Comparison of ENCODE assay signal across 16 cellular contexts in the genomic region with DNA sequence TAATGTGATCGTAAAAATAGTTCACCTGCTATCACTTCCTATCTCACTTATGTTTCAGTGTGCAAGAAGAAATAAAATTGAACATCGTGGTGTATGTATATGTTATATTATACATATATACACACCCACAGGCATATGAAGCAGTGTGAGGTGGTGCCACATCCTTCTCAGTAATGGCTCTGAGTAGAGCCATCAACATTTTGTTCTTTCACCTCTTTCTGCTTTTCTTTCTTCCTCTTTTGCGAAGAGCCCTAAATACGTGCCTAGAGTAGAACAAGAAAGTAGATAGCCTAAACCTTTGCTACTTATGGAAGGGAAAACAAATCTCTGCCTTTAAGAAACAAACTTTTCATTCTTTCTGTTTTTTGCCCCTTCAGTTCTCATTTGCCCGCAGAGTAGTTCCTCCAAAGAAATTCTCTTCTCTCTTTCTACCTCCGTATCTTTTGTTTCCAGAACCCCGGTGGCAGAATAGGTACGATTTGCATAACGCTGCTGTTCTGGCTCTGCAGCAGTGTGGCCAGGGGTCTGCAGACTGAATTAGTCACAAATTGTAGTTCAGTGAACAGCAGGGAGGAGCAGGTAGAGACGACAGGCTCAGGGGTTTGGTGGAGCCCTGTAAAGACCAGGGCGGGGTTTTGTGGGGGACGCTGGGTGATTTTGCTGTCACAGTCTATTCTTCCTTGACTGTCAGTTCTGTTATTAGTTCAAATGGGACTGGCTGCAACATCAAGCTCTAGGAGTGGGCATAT. TPM values are rescaled to one million over a fixed set of nuclear protein-coding genes. Genes with fewer than 3 reads are reported as not detected.
DNase-seq lines count a peak whose midpoint lies in the region; ATAC-seq, FAIRE-seq and TF ChIP-seq lines count a peak whose summit lies in the region.
"Had no signal": no experiment of that assay in that cellular context is flagged by ENCODE, and none has a peak within 500 bp of the region (broad histone marks: within the 10 kb centered on the region; RNA-seq: fewer than 3 reads in every experiment).

No MANE protein-coding gene starts in this region.

- no peaks in the 10 kb centered on the region for H3K23me2 ChIP-seq in H1 (ENCODE audit: low read depth, low read length)

- 46% methylated on average over 12 of the region's 12 CpGs; no CpG with 5 or more reads in 1 of the 2 experiments for WGBS in H1 (ENCODE audit: extremely low coverage in 1 of 2, insufficient coverage in 1 of 2, insufficient read length in 1 of 2, insufficient replicate concordance in 2 of 2, low coverage in 1 of 2, low lambda C conversion rate in 2 of 2, missing lambda C conversion rate in 1 of 2), 2 experiments

- H3K14ac ChIP-seq in H1 (ENCODE audit: insufficient read length), result no peak overlapping the region

- no peak; a peak in 1 of 4 replicates for TF ChIP-seq RAD21 in H1 (IDR thresholded peaks at IDR 0.05 in 1 of 2, conservative IDR thresholded peaks at IDR 0.05 in 1 of 2; ENCODE audit: low read depth in 2 of 2, low read length in 2 of 2)

- H3K9me3 ChIP-seq in HUES48 (ENCODE audit: control insufficient read depth, insufficient read depth, low read length) (peaks cover 6% of the 10 kb centered on the region), H1 (ENCODE audit: insufficient read depth in 2 of 2, low read depth in 1 of 2, low read length in 1 of 2) (peaks cover 6 to 7% of the 10 kb centered on the region in 2 experiments; a peak in 2 of 4 replicates)
- H3K9me3 ChIP-seq in naive thymus-derived CD4-positive, alpha-beta T cell (ENCODE audit: control insufficient read depth in 2 of 3, low read length in 3 of 3), result no peaks in the 10 kb centered on the region
- H3K9me3 ChIP-seq: right atrium auricular region, vagina had no signal

- H3K27ac ChIP-seq in HUES48 (ENCODE audit: low read depth, low read length) (no peak overlapping the region), H1 (ENCODE audit: low read depth, low read length) (no peak overlapping the region)
- H3K27ac ChIP-seq in naive thymus-derived CD4-positive, alpha-beta T cell (ENCODE audit: low read depth, low read length), result no peak overlapping the region
- H3K27ac ChIP-seq: right atrium auricular region, vagina had no signal

- no peak overlapping the region for H3K9ac ChIP-seq in HUES48 (ENCODE audit: low read depth, low read length)
- no peak overlapping the region for H3K9ac ChIP-seq in H1 (replicated peaks in 1 of 4; ENCODE audit: extremely low read depth in 1 of 4, low read depth in 3 of 4, low read length in 3 of 4)

- H4K5ac ChIP-seq in H1 (ENCODE audit: insufficient read length, low read depth, low read length), result no peak overlapping the region

- no peak overlapping the region; the same call in none of the 2 replicates for H4K8ac ChIP-seq in H1 (ENCODE audit: extremely low read depth, insufficient read depth, low read length)

- no peak for TF ChIP-seq POLR2A in H1 (IDR thresholded peaks at IDR 0.05; ENCODE audit: control extremely low read depth in 1 of 2, low read depth in 2 of 2, low read length in 2 of 2)

- H3K27me3 Mint-ChIP-seq in stimulated activated memory B cell treated with anti-CD40 and anti-IgM and Interleukin-4, amounts not matched to agents 10 μg/mL and 1 μg/mL and 100 μg/mL, for 72 hours, result no peaks in the 10 kb centered on the region
- H3K27me3 Mint-ChIP-seq in naive thymus-derived CD4-positive, alpha-beta T cell, result peaks cover 0 to 5% (median 1%) of the 10 kb centered on the region in 5 donors

- peak overlapping the region; percentile 71 for H3K4me3 Mint-ChIP-seq in stimulated activated memory B cell treated with anti-CD40 and anti-IgM and Interleukin-4, amounts not matched to agents 10 μg/mL and 1 μg/mL and 100 μg/mL, for 72 hours
- peak overlapping the region in 2 of 10 donors; percentile 37 to 57 for H3K4me3 Mint-ChIP-seq in naive thymus-derived CD4-positive, alpha-beta T cell
- H3K4me3 Mint-ChIP-seq: CD4-positive, alpha-beta memory T cell; T-helper 1 cell treated with Interleukin-12 subunit alpha and Interleukin-12 subunit beta and Interleukin-4 antibody, amounts not matched to agents 30 μg/mL and 1 μg/mL, for 36 hours had no signal

- H2BK120ac ChIP-seq in H1 (replicated peaks; ENCODE audit: low read depth, low read length), result no peak overlapping the region

- H3K27me3 ChIP-seq in HUES48 (ENCODE audit: control insufficient read depth, insufficient read depth, low read length), result no peaks in the 10 kb centered on the region
- no peaks in the 10 kb centered on the region for H3K27me3 ChIP-seq in H1 (replicated peaks in 1 of 4; ENCODE audit: control insufficient read depth in 3 of 4, extremely low read depth in 1 of 4, insufficient read depth in 3 of 4, low read length in 3 of 4)
- no peaks in the 10 kb centered on the region for H3K27me3 ChIP-seq in naive thymus-derived CD4-positive, alpha-beta T cell (ENCODE audit: control insufficient read depth in 2 of 2, insufficient read depth in 2 of 2, low read length in 2 of 2)
- H3K27me3 ChIP-seq: right atrium auricular region, vagina had no signal

- H3K4me3 ChIP-seq in HUES48 (ENCODE audit: low read depth, low read length) (peak overlapping the region; percentile 33; the same call in 1 of the 2 replicates), H1 (ENCODE audit: extremely low read depth in 1 of 4, insufficient read depth in 2 of 4, low read depth in 3 of 4, low read length in 4 of 4) (0 out of 8 replicates have a peak overlapping the region, but pooled peaks of 1 of the 4 experiments have one; percentile 19)
- H3K4me3 ChIP-seq in naive thymus-derived CD4-positive, alpha-beta T cell (ENCODE audit: low read length), result no peak overlapping the region
- H3K4me3 ChIP-seq: right atrium auricular region, vagina had no signal

- ATAC-seq in GM19455 (IDR thresholded peaks at IDR 0.05; ENCODE audit: unreplicated experiment), result peak; percentile 76
- peak; percentile 43 for ATAC-seq in stimulated activated memory B cell treated with anti-CD40 and anti-IgM and Interleukin-4, amounts not matched to agents 10 μg/mL and 1 μg/mL and 100 μg/mL, for 72 hours
- no peak for ATAC-seq in naive thymus-derived CD4-positive, alpha-beta T cell

- peak overlapping the region; percentile 95 for H2AFZ ChIP-seq in H1 (ENCODE audit: low read length)

- no peak overlapping the region for H3K23ac ChIP-seq in H1 (ENCODE audit: insufficient read length)

- H3K4me1 Mint-ChIP-seq in stimulated activated memory B cell treated with anti-CD40 and anti-IgM and Interleukin-4, amounts not matched to agents 10 μg/mL and 1 μg/mL and 100 μg/mL, for 72 hours, result peaks cover 9% of the 10 kb centered on the region
- H3K4me1 Mint-ChIP-seq in naive thymus-derived CD4-positive, alpha-beta T cell, result peaks cover 0 to under 1% (median 0%) of the 10 kb centered on the region in 7 donors
- H3K4me1 Mint-ChIP-seq: CD4-positive, alpha-beta memory T cell had no signal

- H3K9me3 Mint-ChIP-seq in stimulated activated memory B cell treated with anti-CD40 and anti-IgM and Interleukin-4, amounts not matched to agents 10 μg/mL and 1 μg/mL and 100 μg/mL, for 72 hours, result no peaks in the 10 kb centered on the region
- H3K9me3 Mint-ChIP-seq in naive thymus-derived CD4-positive, alpha-beta T cell, result peaks cover 0 to 2% (median 0%) of the 10 kb centered on the region in 11 donors
- H3K9me3 Mint-ChIP-seq: CD4-positive, alpha-beta memory T cell; T-helper 1 cell treated with Interleukin-12 subunit alpha and Interleukin-12 subunit beta and Interleukin-4 antibody, amounts not matched to agents 30 μg/mL and 1 μg/mL, for 36 hours had no signal

- CTCF ChIA-PET in H1 (lab: Charles Lee; ENCODE audit: partially characterized antibody), result no interaction called here
- CTCF ChIA-PET in naive thymus-derived CD4-positive, alpha-beta T cell (lab: Charles Lee), result no interaction called here

- FAIRE-seq in H1 (lab: Jason Lieb, UNC), result no peak
- no peak for FAIRE-seq in urothelium cell line (lab: Jason Lieb, UNC)

- POLR2A ChIA-PET in H1 (lab: Charles Lee; ENCODE audit: partially characterized antibody), result no interaction called here
- POLR2A ChIA-PET in naive thymus-derived CD4-positive, alpha-beta T cell (lab: Charles Lee), result no interaction called here

- peak overlapping the region; percentile 6 to 52; a peak in 3 of 4 replicates for H3K4me2 ChIP-seq in H1 (ENCODE audit: insufficient read depth in 1 of 2, low read depth in 2 of 2, low read length in 2 of 2)

- H2BK20ac ChIP-seq in H1 (ENCODE audit: low read length), result no peak overlapping the region; the same call in 1 of the 2 replicates

- H2BK5ac ChIP-seq in H1 (ENCODE audit: low read depth, low read length), result no peak overlapping the region

- peak overlapping the region; percentile 48; the same call in 1 of the 2 replicates for H3K18ac ChIP-seq in H1 (ENCODE audit: extremely low read depth, low read length)

- H3K79me2 ChIP-seq in H1 (ENCODE audit: control insufficient read depth in 1 of 2, insufficient read depth in 2 of 2, low read length in 2 of 2), result no peaks in the 10 kb centered on the region

- no peaks in the 10 kb centered on the region for H3K36me3 ChIP-seq in HUES48 (ENCODE audit: control insufficient read depth, insufficient read depth, low read length)
- H3K36me3 ChIP-seq in H1 (ENCODE audit: control insufficient read depth in 2 of 4, insufficient read depth in 4 of 4, low read length in 3 of 4), result no peaks in the 10 kb centered on the region
- no peaks in the 10 kb centered on the region for H3K36me3 ChIP-seq in naive thymus-derived CD4-positive, alpha-beta T cell (ENCODE audit: control insufficient read depth in 2 of 3, insufficient read depth in 3 of 3, low read length in 3 of 3)
- H3K36me3 ChIP-seq: right atrium auricular region, vagina had no signal

- no peaks in the 10 kb centered on the region for H3K79me1 ChIP-seq in H1 (ENCODE audit: low read depth, low read length)

- no peak overlapping the region for H2BK15ac ChIP-seq in H1 (ENCODE audit: low read length)

- no peak overlapping the region for H3K56ac ChIP-seq in H1 (replicated peaks; ENCODE audit: insufficient read length, low read depth, low read length)

- H3K36me3 Mint-ChIP-seq in stimulated activated memory B cell treated with anti-CD40 and anti-IgM and Interleukin-4, amounts not matched to agents 10 μg/mL and 1 μg/mL and 100 μg/mL, for 72 hours, result no peaks in the 10 kb centered on the region
- H3K36me3 Mint-ChIP-seq in naive thymus-derived CD4-positive, alpha-beta T cell, result peaks cover 0 to 6% (median 0%) of the 10 kb centered on the region in 5 donors
- H3K36me3 Mint-ChIP-seq: CD4-positive, alpha-beta memory T cell had no signal

- no peak overlapping the region for H2BK12ac ChIP-seq in H1 (ENCODE audit: low read depth, low read length)

- no peak overlapping the region for H3K4ac ChIP-seq in H1 (replicated peaks; ENCODE audit: insufficient read length, low read depth, low read length)

- no peak overlapping the region for H2AK5ac ChIP-seq in H1 (ENCODE audit: low read depth, low read length)

- no peak overlapping the region for H4K91ac ChIP-seq in H1 (replicated peaks; ENCODE audit: insufficient read length, low read length)

- H4K20me1 ChIP-seq in H1 (replicated peaks in 1 of 2; ENCODE audit: control insufficient read depth in 1 of 2, insufficient read depth in 2 of 2, low read length in 2 of 2), result no peaks in the 10 kb centered on the region

- peaks cover 12% of the 10 kb centered on the region for H3K4me1 ChIP-seq in HUES48 (ENCODE audit: control insufficient read depth, insufficient read depth, low read length)
- 0 out of 7 replicates have a peak, but pooled peaks cover 0 to 3% (median 0%) of the 10 kb centered on the region in 4 experiments for H3K4me1 ChIP-seq in H1 (replicated peaks in 1 of 4; ENCODE audit: control insufficient read depth in 3 of 4, insufficient read depth in 4 of 4, low read length in 3 of 4)
- no peaks in the 10 kb centered on the region for H3K4me1 ChIP-seq in naive thymus-derived CD4-positive, alpha-beta T cell (ENCODE audit: control insufficient read depth in 2 of 2, insufficient read depth in 2 of 2, low read length in 2 of 2)

- no peak for TF ChIP-seq CTCF in H1 (IDR thresholded peaks at IDR 0.05; ENCODE audit: control extremely low read depth in 1 of 3, insufficient read depth in 1 of 3, low read depth in 1 of 3, low read length in 3 of 3)

- DNase-seq in H1 (ENCODE audit: low read depth in 1 of 2, low spot score in 2 of 2) (peak in 1 of 2 experiments; percentile 48), urothelium cell line (ENCODE audit: low spot score) (no peak), GM19240 (ENCODE audit: insufficient read length, low spot score) (no peak)
- DNase-seq in naive thymus-derived CD4-positive, alpha-beta T cell, result no peak
- DNase-seq: activated T-cell treated with anti-CD3 and anti-CD28 coated beads, Interleukin-2, amount 50 U/mL, for 1 hour; CD4-positive, alpha-beta memory T cell; glutamatergic neuron; NCI-H1694; NCI-H510A treated with DMSO at 0.1 percent for 48 hours; stimulated activated CD4-positive, alpha-beta T cell treated with anti-CD3 and anti-CD28 coated beads, Interleukin-2, amount 100 ng/mL, for 48 hours had no signal

- intact Hi-C loops in naive thymus-derived CD4-positive, alpha-beta T cell (cut with micrococcal nuclease), result no loop called here

- no peak for TF ChIP-seq EP300 in H1 (IDR thresholded peaks at IDR 0.05; ENCODE audit: borderline replicate concordance in 1 of 2, low read depth in 2 of 2, low read length in 2 of 2)

- H3K27ac Mint-ChIP-seq in stimulated activated memory B cell treated with anti-CD40 and anti-IgM and Interleukin-4, amounts not matched to agents 10 μg/mL and 1 μg/mL and 100 μg/mL, for 72 hours, result peak overlapping the region; percentile 43
- no peak overlapping the region for H3K27ac Mint-ChIP-seq in naive thymus-derived CD4-positive, alpha-beta T cell
- H3K27ac Mint-ChIP-seq: T-helper 1 cell treated with Interleukin-12 subunit alpha and Interleukin-12 subunit beta and Interleukin-4 antibody, amounts not matched to agents 30 μg/mL and 1 μg/mL, for 36 hours had no signal

RNA-seq across cellular contexts. Expression of a gene that starts 40.5 kb away (rescaled TPM):
- total RNA-seq in H1 (2021; fragmentation: NEBNext Ultra II Directional; extraction: Animal tissue kit (Norgen Biotek cat#: 25700)), result 46.4 and 47.7 TPM in 2 replicates
- 9.5 and 15.3 TPM in 2 replicates for polyA plus RNA-seq in H1 (2011; rRNA removed)
- polyA plus RNA-seq in H1 (2011; cell fraction: cytosol; rRNA removed), result 23.3 TPM
- polyA plus RNA-seq in H1 (2011; cell fraction: nucleus; rRNA removed), result 8.0 TPM
- polyA plus RNA-seq in H1 (2012, experiment 1 of 2), result 15.0 to 29.0 TPM (median 19.2 TPM) in 4 replicates
- 1.9 TPM for polyA plus RNA-seq in H1 (2012, experiment 2 of 2)
- polyA plus RNA-seq in H1 (2013, experiment 1 of 2), result 24.5 TPM
- 25.6 TPM for polyA plus RNA-seq in H1 (2013, experiment 2 of 2)
- 45.2 and 57.2 TPM in 2 replicates for polyA minus RNA-seq in H1 (2011; rRNA and poly(A)+ RNA removed)
- polyA minus RNA-seq in H1 (2011; cell fraction: cytosol; rRNA and poly(A)+ RNA removed), result 24.1 TPM
- polyA minus RNA-seq in H1 (2011; cell fraction: nucleus; rRNA and poly(A)+ RNA removed), result 35.2 TPM
- total RNA-seq in naive thymus-derived CD4-positive, alpha-beta T cell, result 10 to 100 TPM; 59.9 to 89.9 (median 76.2) TPM
- 10 to 100 TPM; 50.5 to 55.3 TPM for polyA plus RNA-seq in naive thymus-derived CD4-positive, alpha-beta T cell
